33 cellular contexts compared by ENCODE assay signal in the genomic region with DNA sequence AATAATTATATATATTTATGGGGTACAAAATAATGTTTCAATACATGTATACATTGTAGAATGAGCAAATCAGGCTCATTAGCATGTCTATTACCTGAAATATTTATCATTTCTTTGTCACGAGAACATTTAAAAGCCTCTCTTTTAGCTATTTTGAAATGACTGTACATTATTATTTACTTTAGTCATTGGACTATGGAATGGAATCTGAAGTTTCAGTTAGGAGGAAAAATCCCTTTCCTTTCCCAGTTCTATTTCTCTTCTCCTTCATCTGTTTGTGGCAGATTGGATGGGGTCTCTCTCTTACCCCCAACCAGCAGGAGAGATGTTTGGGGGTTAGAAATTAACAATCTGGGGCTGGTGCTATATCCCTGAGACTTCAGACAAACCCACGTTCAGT.
DNase-seq lines count a peak whose midpoint lies in the region; ATAC-seq, FAIRE-seq and TF ChIP-seq lines count a peak whose summit lies in the region.
"Had no signal": no experiment of that assay in that cellular context is flagged by ENCODE, and none has a peak within 500 bp of the region (broad histone marks: within the 10 kb centered on the region; RNA-seq: fewer than 3 reads in every experiment).

No MANE protein-coding gene starts in this region.

- H3K4me1 Mint-ChIP-seq in chondrocyte (ENCODE audit: low read depth), result peaks cover 31% of the 10 kb centered on the region
- H3K4me1 Mint-ChIP-seq: B cell; CD14-positive monocyte; CD4-positive, alpha-beta memory T cell; CD4-positive, CD25-positive, alpha-beta regulatory T cell; CD8-positive, alpha-beta memory T cell had no signal

- no peak overlapping the region for H2AFZ ChIP-seq in HepG2 (ENCODE audit: low read length)

- no peak for TF ChIP-seq RAD21 in liver (IDR thresholded peaks at IDR 0.05)
- TF ChIP-seq RAD21 in HepG2 (CRISPR knock-in tag; IDR thresholded peaks at IDR 0.05), result no peak

- H3K9ac ChIP-seq in liver (ENCODE audit: low read depth in 1 of 2, low read length in 2 of 2), result no peak overlapping the region
- no peak overlapping the region for H3K9ac ChIP-seq in HepG2 (ENCODE audit: insufficient read depth, low read depth, low read length)
- H3K9ac ChIP-seq: BLaER1; BLaER1 treated with 17β-estradiol and CSF1 and Interleukin-3, amounts not matched to agents 10 nM and 100 nM had no signal

- H3K4me3 ChIP-seq in liver (ENCODE audit: low read depth in 1 of 3, low read length in 3 of 3), result no peak overlapping the region
- H3K4me3 ChIP-seq in HepG2 (replicated peaks in 1 of 3; ENCODE audit: insufficient read depth in 1 of 3, low read depth in 2 of 3, low read length in 3 of 3), result no peak overlapping the region
- H3K4me3 ChIP-seq in aorta (ENCODE audit: low read length in 2 of 2), result no peak overlapping the region
- H3K4me3 ChIP-seq: A549; BLaER1; BLaER1 treated with 17β-estradiol and CSF1 and Interleukin-3, amounts not matched to agents 10 nM and 100 nM had no signal

- no peaks in the 10 kb centered on the region for H3K79me2 ChIP-seq in HepG2 (ENCODE audit: insufficient read depth, low read length)

- no peaks in the 10 kb centered on the region for H3K27me3 Mint-ChIP-seq in chondrocyte (ENCODE audit: low read depth)
- H3K27me3 Mint-ChIP-seq: B cell; CD4-positive, CD25-positive, alpha-beta regulatory T cell had no signal

- DNase-seq in HepG2 (ENCODE audit: low spot score) (no peak), chondrocyte (ENCODE audit: low spot score) (no peak), aorta (no peak)
- DNase-seq: 8988T; ACHN; AML-193; BE2C; C1 segment of cervical spinal cord; Caco-2; Calu3; CD4-positive, alpha-beta memory T cell; CD4-positive, alpha-beta T cell; CD4-positive, CD25-positive, alpha-beta regulatory T cell; CD8-positive, alpha-beta memory T cell; CD8-positive, alpha-beta T cell; COR-L47; DMS 273 treated with DMSO at 0.1 percent for 48 hours; DMS153; DMS53; DMS79; DMS79 treated with DMSO at 0.1 percent for 48 hours; DND-41; EL had no signal

- no peak for TF ChIP-seq POLR2A in HepG2 (IDR thresholded peaks at IDR 0.05; ENCODE audit: insufficient read depth in 1 of 2, low read depth in 2 of 2, low read length in 2 of 2)

- intact Hi-C loops in HepG2 (cut with micrococcal nuclease; ENCODE audit: unreplicated experiment), result no loop called here
- intact Hi-C loops in aorta (cut with DNase I), result no loop called here

- FAIRE-seq in HepG2 (lab: Jason Lieb, UNC), result no peak
- FAIRE-seq: A204.1, A549, D721Med had no signal

- POLR2A ChIA-PET in HepG2 (lab: Yijun Ruan, JAX), result no interaction called here

- no TSS peak for BruUV-seq in HepG2 (replicated peaks; lab: Mats Ljungman, UMichigan)

- H3K4me3 Mint-ChIP-seq in chondrocyte (ENCODE audit: unreplicated experiment), result no peak overlapping the region
- H3K4me3 Mint-ChIP-seq: B cell; CD14-positive monocyte; CD4-positive, alpha-beta memory T cell; CD4-positive, alpha-beta T cell; CD4-positive, CD25-positive, alpha-beta regulatory T cell; CD8-positive, alpha-beta memory T cell; CD8-positive, alpha-beta T cell had no signal

- H3K27ac ChIP-seq in liver (ENCODE audit: low read depth in 1 of 2, low read length in 2 of 2) (no peak overlapping the region), HepG2 (ENCODE audit: extremely low read length, insufficient read depth, low read length) (no peak overlapping the region), aorta (ENCODE audit: low read depth in 1 of 2, low read length in 2 of 2) (no peak overlapping the region)
- H3K27ac ChIP-seq: 22Rv1; A549; BLaER1; BLaER1 treated with 17β-estradiol and CSF1 and Interleukin-3, amounts not matched to agents 10 nM and 100 nM; C4-2B had no signal

- peaks cover 0 to 4% (median 0%) of the 10 kb centered on the region in 4 donors for H3K4me1 ChIP-seq in liver (ENCODE audit: control insufficient read depth in 4 of 4, insufficient read depth in 4 of 4, low read length in 3 of 4)
- no peaks in the 10 kb centered on the region for H3K4me1 ChIP-seq in HepG2 (ENCODE audit: insufficient read depth, low read length)
- no peaks in the 10 kb centered on the region for H3K4me1 ChIP-seq in aorta (ENCODE audit: control insufficient read depth in 1 of 2, insufficient read depth in 2 of 2, low read length in 2 of 2)
- H3K4me1 ChIP-seq: A549; BE2C; BLaER1; BLaER1 treated with 17β-estradiol and CSF1 and Interleukin-3, amounts not matched to agents 10 nM and 100 nM; Caco-2 had no signal

- no peaks in the 10 kb centered on the region for H4K20me1 ChIP-seq in HepG2 (ENCODE audit: insufficient read depth, low read length)
- H4K20me1 ChIP-seq: BLaER1; BLaER1 treated with 17β-estradiol and CSF1 and Interleukin-3, amounts not matched to agents 10 nM and 100 nM had no signal

- in situ Hi-C loops in HepG2 (cut with HindIII; ENCODE audit: extremely low pct_ligation_motif_present, low pct_unique_long_range_greater_than_20kb), result no loop called here

- no peaks in the 10 kb centered on the region for H3K9me3 Mint-ChIP-seq in chondrocyte (ENCODE audit: low read depth)
- H3K9me3 Mint-ChIP-seq: CD14-positive monocyte; CD4-positive, alpha-beta memory T cell; CD4-positive, alpha-beta T cell; CD8-positive, alpha-beta T cell had no signal

- WGBS in liver, result 59% methylated on average over 2 of the region's 2 CpGs
- 1% methylated on average over 2 of the region's 2 CpGs for whole genome bisulfite sequencing in HepG2 (ENCODE audit: low lambda C conversion rate)
- whole genome bisulfite sequencing in aorta, 2 donors, result 81 to 83% methylated on average over 2 of the region's 2 CpGs

- H3K36me3 Mint-ChIP-seq in chondrocyte (ENCODE audit: low read depth), result peaks cover 2% of the 10 kb centered on the region
- H3K36me3 Mint-ChIP-seq: CD14-positive monocyte; CD4-positive, alpha-beta memory T cell; CD4-positive, CD25-positive, alpha-beta regulatory T cell; CD8-positive, alpha-beta memory T cell; CD8-positive, alpha-beta T cell had no signal

- H3K4me2 ChIP-seq in HepG2 (ENCODE audit: low read depth, low read length), result no peak overlapping the region
- H3K4me2 ChIP-seq: A549; BLaER1; BLaER1 treated with 17β-estradiol and CSF1 and Interleukin-3, amounts not matched to agents 10 nM and 100 nM had no signal

- peak overlapping the region; percentile 59 for H3K27ac Mint-ChIP-seq in chondrocyte (ENCODE audit: unreplicated experiment)
- H3K27ac Mint-ChIP-seq: B cell; CD14-positive monocyte; CD4-positive, alpha-beta memory T cell; CD4-positive, alpha-beta T cell; CD4-positive, CD25-positive, alpha-beta regulatory T cell; CD8-positive, alpha-beta memory T cell; CD8-positive, alpha-beta T cell had no signal

- no peak for TF ChIP-seq EP300 in HepG2 (IDR thresholded peaks at IDR 0.05; ENCODE audit: low read depth in 2 of 2, low read length in 2 of 2)
- no peak for TF ChIP-seq EP300 in HepG2 (CRISPR knock-in tag; IDR thresholded peaks at IDR 0.05; ENCODE audit: borderline replicate concordance)

- H3K27me3 ChIP-seq in liver (ENCODE audit: control insufficient read depth in 4 of 4, insufficient read depth in 4 of 4, low read length in 3 of 4), result no peaks in the 10 kb centered on the region
- no peaks in the 10 kb centered on the region; a peak in 1 of 5 replicates for H3K27me3 ChIP-seq in HepG2 (ENCODE audit: control insufficient read depth in 1 of 2, insufficient read depth in 2 of 2, low read length in 2 of 2)
- H3K27me3 ChIP-seq in aorta (ENCODE audit: control insufficient read depth in 1 of 2, insufficient read depth in 2 of 2, low read length in 1 of 2), result no peaks in the 10 kb centered on the region
- H3K27me3 ChIP-seq: BE2C; BLaER1; BLaER1 treated with 17β-estradiol and CSF1 and Interleukin-3, amounts not matched to agents 10 nM and 100 nM had no signal

- TF ChIP-seq CTCF in liver (IDR thresholded peaks at IDR 0.05; ENCODE audit: low read depth, low read length, missing input control) (no peak), HepG2 (CRISPR knock-in tag; IDR thresholded peaks at IDR 0.05) (no peak), chondrocyte (IDR thresholded peaks at IDR 0.05) (no peak)

- H3K9me3 ChIP-seq in liver (ENCODE audit: control insufficient read depth in 4 of 4, low read length in 3 of 4), result no peaks in the 10 kb centered on the region
- no peaks in the 10 kb centered on the region for H3K9me3 ChIP-seq in HepG2 (ENCODE audit: low read length)
- H3K9me3 ChIP-seq in aorta (ENCODE audit: control insufficient read depth, low read length), result no peaks in the 10 kb centered on the region
- H3K9me3 ChIP-seq: A549; BE2C; BLaER1; BLaER1 treated with 17β-estradiol and CSF1 and Interleukin-3, amounts not matched to agents 10 nM and 100 nM; Caco-2 had no signal

- ATAC-seq in HepG2 (no peak), aorta (ENCODE audit: low FRiP score) (no peak)
- ATAC-seq: A549; CD8-positive, alpha-beta T cell had no signal

- H3K36me3 ChIP-seq in liver (ENCODE audit: control insufficient read depth in 4 of 4, insufficient read depth in 3 of 4, low read depth in 1 of 4, low read length in 3 of 4) (no peaks in the 10 kb centered on the region), HepG2 (replicated peaks in 1 of 2; ENCODE audit: control insufficient read depth in 1 of 2, insufficient read depth in 2 of 2, low read length in 2 of 2) (no peaks in the 10 kb centered on the region), aorta (ENCODE audit: control insufficient read depth in 1 of 2, insufficient read depth in 2 of 2, low read length in 1 of 2) (no peaks in the 10 kb centered on the region)
- H3K36me3 ChIP-seq: BE2C; BLaER1; BLaER1 treated with 17β-estradiol and CSF1 and Interleukin-3, amounts not matched to agents 10 nM and 100 nM had no signal

- CTCF ChIA-PET in HepG2 (lab: Yijun Ruan, JAX; ENCODE audit: low intra/inter-chr PET ratio, low total read pairs), result no interaction called here

TF ChIP-seq in liver, 16 proteins besides CTCF, POLR2A, EP300 and RAD21 (continues in another document):
- TF ChIP-seq JUND (IDR thresholded peaks at IDR 0.05), result no peak

TF ChIP-seq in HepG2, 621 proteins besides CTCF, POLR2A, EP300 and RAD21:
- TF ChIP-seq NCOA5 (CRISPR knock-in tag; IDR thresholded peaks at IDR 0.05) (no peak), ERF (CRISPR knock-in tag; IDR thresholded peaks at IDR 0.05) (no peak), MYC (CRISPR knock-in tag; IDR thresholded peaks at IDR 0.05; ENCODE audit: borderline replicate concordance) (no peak), MIER2 (CRISPR knock-in tag; IDR thresholded peaks at IDR 0.05) (no peak), DNMT1 (CRISPR knock-in tag; IDR thresholded peaks at IDR 0.05) (no peak)
- TF ChIP-seq, protein P1, sequence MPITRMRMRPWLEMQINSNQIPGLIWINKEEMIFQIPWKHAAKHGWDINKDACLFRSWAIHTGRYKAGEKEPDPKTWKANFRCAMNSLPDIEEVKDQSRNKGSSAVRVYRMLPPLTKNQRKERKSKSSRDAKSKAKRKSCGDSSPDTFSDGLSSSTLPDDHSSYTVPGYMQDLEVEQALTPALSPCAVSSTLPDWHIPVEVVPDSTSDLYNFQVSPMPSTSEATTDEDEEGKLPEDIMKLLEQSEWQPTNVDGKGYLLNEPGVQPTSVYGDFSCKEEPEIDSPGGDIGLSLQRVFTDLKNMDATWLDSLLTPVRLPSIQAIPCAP (CRISPR knock-in tag; IDR thresholded peaks at IDR 0.05; ENCODE audit: low read depth), result no peak
